ENCODE assay signal across 7 cellular contexts in the genomic region with DNA sequence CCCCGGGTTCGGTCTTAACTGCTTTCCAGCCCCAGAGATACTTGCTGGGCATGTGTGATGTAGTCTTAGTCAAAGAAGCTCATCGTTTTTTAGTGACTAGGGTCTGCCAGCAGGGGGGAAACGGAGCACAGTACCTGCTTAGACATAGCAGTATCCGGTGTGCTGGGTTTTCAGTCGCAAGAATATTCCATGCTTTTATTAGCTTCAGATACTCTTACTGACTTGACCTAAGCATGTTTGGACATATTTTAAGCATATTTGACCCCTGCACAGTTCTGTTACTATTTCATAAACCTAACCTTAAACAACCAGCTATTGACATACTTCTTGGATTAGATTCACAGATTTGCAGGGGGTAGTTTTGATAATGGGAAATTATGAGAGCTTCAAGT. TPM values are rescaled to one million over a fixed set of nuclear protein-coding genes. Genes with fewer than 3 reads are reported as not detected.
DNase-seq lines count a peak whose midpoint lies in the region; ATAC-seq, FAIRE-seq and TF ChIP-seq lines count a peak whose summit lies in the region.

No MANE protein-coding gene starts in this region.

- peaks cover 62% of the 10 kb centered on the region for H3K79me2 ChIP-seq in keratinocyte (ENCODE audit: control insufficient read depth, insufficient read depth, low read length)

- H3K9ac ChIP-seq in keratinocyte (ENCODE audit: control insufficient read depth, extremely low read depth, insufficient read depth, low read length), result peak overlapping the region; percentile 87

- H3K27ac ChIP-seq in keratinocyte (ENCODE audit: control insufficient read depth, insufficient read depth, low read length), result peak overlapping the region; percentile 88

- H3K36me3 ChIP-seq in keratinocyte (ENCODE audit: control insufficient read depth in 2 of 2, extremely low read depth in 1 of 2, insufficient read depth in 2 of 2, low read length in 2 of 2), result peaks cover 4 to 7% of the 10 kb centered on the region in 2 experiments

- peaks cover 19% of the 10 kb centered on the region for H3K4me1 ChIP-seq in keratinocyte (ENCODE audit: control insufficient read depth, extremely low read depth, insufficient read depth, low read length)

- peak; percentile 64 for FAIRE-seq in keratinocyte (lab: Jason Lieb, UNC)

- in situ Hi-C loops in astrocyte of the spinal cord (cut with HindIII; ENCODE audit: low sequenced_read_pairs), result no loop called here

- H3K4me3 ChIP-seq in astrocyte of the spinal cord (ENCODE audit: low read depth, low read length) (peak overlapping the region; percentile 82), keratinocyte (ENCODE audit: control insufficient read depth in 2 of 3, extremely low read depth in 1 of 3, insufficient read depth in 2 of 3, low read depth in 1 of 3, low read length in 3 of 3) (peak overlapping the region; percentile 77 to 81 (median 77))

- peak overlapping the region; percentile 91 for H3K4me2 ChIP-seq in keratinocyte (ENCODE audit: control insufficient read depth, extremely low read depth, insufficient read depth, low read depth, low read length)

- ATAC-seq in HG02759 (IDR thresholded peaks at IDR 0.05; ENCODE audit: unreplicated experiment) (peak; percentile 20), T-helper 17 cell (peak; percentile 34)

- H3K4me1 Mint-ChIP-seq in T-helper 17 cell, result peaks cover 33% of the 10 kb centered on the region

- TF ChIP-seq CTCF in GM12873 (IDR thresholded peaks at IDR 0.05; ENCODE audit: insufficient read depth, low read depth, low read length, missing control alignments) (peak; percentile 77), astrocyte of the spinal cord (IDR thresholded peaks at IDR 0.05; ENCODE audit: low read depth, low read length) (peak; percentile 67), keratinocyte (optimal IDR thresholded peaks at IDR 0.05 in 1 of 3, IDR thresholded peaks at IDR 0.05 in 1 of 3, conservative IDR thresholded peaks at IDR 0.05 in 1 of 3; ENCODE audit: extremely low read depth in 1 of 3, insufficient read depth in 2 of 3, low read length in 3 of 3) (peak; percentile 35 to 75 (median 57))

- H4K20me1 ChIP-seq in keratinocyte (ENCODE audit: control insufficient read depth, extremely low read depth, insufficient read depth, low read length), result no peaks in the 10 kb centered on the region

- H3K9me1 ChIP-seq in keratinocyte (ENCODE audit: control insufficient read depth, extremely low read depth, insufficient read depth, low read length), result no peaks in the 10 kb centered on the region

- H3K9me3 ChIP-seq in T-helper 17 cell (ENCODE audit: control insufficient read depth, low read length, poor library complexity, severe bottlenecking) (no peaks in the 10 kb centered on the region), keratinocyte (ENCODE audit: control insufficient read depth, low read depth, low read length) (no peaks in the 10 kb centered on the region)

- dilution Hi-C loops in keratinocyte (cut with MboI; ENCODE audit: extremely low pct_ligation_motif_present, low sequenced_read_pairs), result no loop called here

- no peaks in the 10 kb centered on the region for H3K36me3 Mint-ChIP-seq in T-helper 17 cell (ENCODE audit: low read depth)

- no peaks in the 10 kb centered on the region for H3K27me3 Mint-ChIP-seq in T-helper 17 cell

- H3K4me3 Mint-ChIP-seq in T-helper 17 cell, result peak overlapping the region; percentile 95

- H2AFZ ChIP-seq in keratinocyte (ENCODE audit: control insufficient read depth, low read length), result no peak overlapping the region

- DNase-seq in NCI-H1436 treated with DMSO at 0.1 percent for 48 hours (lab: John Stamatoyannopoulos, UW) (peak; percentile 43), T-helper 17 cell (peak; percentile 41 to 53 (median 42)), astrocyte of the spinal cord (ENCODE audit: low read depth, low spot score) (peak; percentile 72), keratinocyte (ENCODE audit: low read depth, low spot score) (peak; percentile 49)
- DNase-seq in stimulated activated CD4-positive, alpha-beta T cell treated with anti-CD3 and anti-CD28 coated beads, Interleukin-4, amount 100 ng/mL, for 48 hours (ENCODE audit: low read depth in 2 of 2), result peak; percentile 47 to 64

- H3K27ac Mint-ChIP-seq in T-helper 17 cell, result peak overlapping the region; percentile 93

- H3K27me3 ChIP-seq in keratinocyte (ENCODE audit: control insufficient read depth, extremely low read depth, insufficient read depth, low read length), result no peaks in the 10 kb centered on the region

RNA-seq across cellular contexts. Expression of a gene that starts 3.0 kb away (rescaled TPM):
- total RNA-seq in T-helper 17 cell, result 1 to 10 TPM; 6.7 to 8.8 TPM
- polyA plus RNA-seq in keratinocyte, result 9.1 to 14.6 TPM (median 14.6 TPM) in 3 replicates
- polyA plus RNA-seq in keratinocyte (2011; ENCODE audit: low read depth), result 3.1 TPM
- polyA plus RNA-seq in keratinocyte (2011; cell fraction: cytosol; rRNA removed), result 7.0 and 11.5 TPM in 2 replicates
- 28.2 and 32.6 TPM in 2 replicates for polyA plus RNA-seq in keratinocyte (2011; cell fraction: nucleus; rRNA removed)
- 7.3 and 10.7 TPM in 2 replicates for polyA plus RNA-seq in keratinocyte (2012; ENCODE audit: low replicate concordance)
- polyA minus RNA-seq in keratinocyte, result 7.4 to 12.8 TPM (median 8.6 TPM) in 3 replicates
- 6.5 TPM for polyA minus RNA-seq in keratinocyte (2011; cell fraction: cytosol; rRNA and poly(A)+ RNA removed)
- 12.6 and 22.6 TPM in 2 replicates for polyA minus RNA-seq in keratinocyte (2011; cell fraction: nucleus; rRNA and poly(A)+ RNA removed)

Comparison
In these comparisons a context has a peak if more than half of its experiments do, and no peak if none do; other contexts are left out.
1. Peak in every context shown above with its lines: DNase-seq, ATAC-seq, H3K4me3 ChIP-seq and H3K27ac ChIP-seq.